In genomic region chr9:70123695-70124094, GRCh38 we compare ENCODE assay signal across 23 cellular contexts.
DNase-seq lines count a peak whose midpoint lies in the region; ATAC-seq, FAIRE-seq and TF ChIP-seq lines count a peak whose summit lies in the region.
"Had no signal": no experiment of that assay in that cellular context is flagged by ENCODE, and none has a peak within 500 bp of the region (broad histone marks: within the 10 kb centered on the region; RNA-seq: fewer than 3 reads in every experiment).

No MANE protein-coding gene starts in this region.

- no peaks in the 10 kb centered on the region for H3K9me3 Mint-ChIP-seq in HFFc6
- H3K9me3 Mint-ChIP-seq: CD4-positive, alpha-beta memory T cell had no signal

- ATAC-seq in upper lobe of right lung (no peak), GM21723 (IDR thresholded peaks at IDR 0.05; ENCODE audit: unreplicated experiment) (no peak)
- ATAC-seq: A549 had no signal

- no peak overlapping the region for H3K4me3 Mint-ChIP-seq in HFFc6
- H3K4me3 Mint-ChIP-seq: CD4-positive, alpha-beta memory T cell had no signal

- H3K27me3 ChIP-seq in bronchial epithelial cell (ENCODE audit: control insufficient read depth, insufficient read depth, low read length) (no peaks in the 10 kb centered on the region), ovary (no peaks in the 10 kb centered on the region), upper lobe of right lung (no peaks in the 10 kb centered on the region)

- FAIRE-seq in bronchial epithelial cell (lab: Jason Lieb, UNC), result peak; percentile 83
- FAIRE-seq: A549, GM12891, GM18507, H54 had no signal

- H3K9me3 ChIP-seq in ovary (no peaks in the 10 kb centered on the region), upper lobe of right lung (no peaks in the 10 kb centered on the region)
- H3K9me3 ChIP-seq: A549, HAP-1 had no signal

- H3K36me3 ChIP-seq in bronchial epithelial cell (ENCODE audit: control insufficient read depth, insufficient read depth, low read length) (no peaks in the 10 kb centered on the region), ovary (no peaks in the 10 kb centered on the region), upper lobe of right lung (no peaks in the 10 kb centered on the region)
- H3K36me3 ChIP-seq: HAP-1 had no signal

- no peak for TF ChIP-seq CTCF in bronchial epithelial cell (IDR thresholded peaks at IDR 0.05; ENCODE audit: insufficient read depth, low read length, severe bottlenecking)
- no peak for TF ChIP-seq CTCF in ovary (IDR thresholded peaks at IDR 0.05)
- no peak for TF ChIP-seq CTCF in upper lobe of right lung (IDR thresholded peaks at IDR 0.05)
- no peak for TF ChIP-seq CTCF in HFFc6 (IDR thresholded peaks at IDR 0.05)

- H3K27ac ChIP-seq in ovary, result no peak overlapping the region
- H3K27ac ChIP-seq in upper lobe of right lung, result peak overlapping the region; percentile 31
- H3K27ac ChIP-seq: A549 had no signal

- H3K4me3 ChIP-seq in bronchial epithelial cell (ENCODE audit: low read depth, low read length), result no peak overlapping the region
- no peak overlapping the region for H3K4me3 ChIP-seq in ovary
- no peak overlapping the region for H3K4me3 ChIP-seq in upper lobe of right lung
- H3K4me3 ChIP-seq: A549, HAP-1 had no signal

- no peaks in the 10 kb centered on the region for H3K27me3 Mint-ChIP-seq in HFFc6 (ENCODE audit: insufficient read depth)

- 37 to 48% (median 38%) methylated on average over 4 of the region's 4 CpGs for WGBS in ovary, 3 donors

- H3K4me1 ChIP-seq in ovary (ENCODE audit: insufficient read depth) (peaks cover 24% of the 10 kb centered on the region), upper lobe of right lung (peaks cover 4% of the 10 kb centered on the region)
- H3K4me1 ChIP-seq: A549, HAP-1 had no signal

- peaks cover 49% of the 10 kb centered on the region for H3K4me1 Mint-ChIP-seq in HFFc6 (ENCODE audit: low read depth)
- H3K4me1 Mint-ChIP-seq: CD4-positive, alpha-beta memory T cell had no signal

- no peak for TF ChIP-seq EP300 in ovary (IDR thresholded peaks at IDR 0.05)

- no peak overlapping the region for H3K27ac Mint-ChIP-seq in HFFc6
- H3K27ac Mint-ChIP-seq: CD4-positive, alpha-beta memory T cell had no signal

- H3K36me3 Mint-ChIP-seq in HFFc6 (ENCODE audit: low read depth), result no peaks in the 10 kb centered on the region
- H3K36me3 Mint-ChIP-seq: CD4-positive, alpha-beta memory T cell had no signal

- DNase-seq in amniotic epithelial cell (ENCODE audit: low read depth) (peak; percentile 14), bronchial epithelial cell (ENCODE audit: low read depth) (no peak), ovary (peak in 3 of 5 donors; percentile 46 to 66 (median 57)), upper lobe of right lung (no peak), HFFc6 (no peak), NCI-H510A (lab: John Stamatoyannopoulos, UW) (no peak)
- DNase-seq: 8988T; ACHN; AML-193; C1 segment of cervical spinal cord; Calu3; CD4-positive, alpha-beta memory T cell; COR-L47; DMS53; DMS79 treated with DMSO at 0.1 percent for 48 hours; GF-D8; GOT3 had no signal

- intact Hi-C loops in ovary (cut with DNase I), result loop anchor here in 2 of 4 donors (10.0 kb wide), 2 partner anchors 101 to 131 kb away; partner anchors contain the start of gene SMC5 (in 1 of the 2)
- intact Hi-C loops in upper lobe of right lung (cut with DNase I), result no loop called here

- TF ChIP-seq POLR2A in ovary (IDR thresholded peaks at IDR 0.05), result no peak

Comparison
In these comparisons a context has a peak if more than half of its experiments do, and no peak if none do; other contexts are left out.
1. DNase-seq: peak in amniotic epithelial cell (single experiment) and ovary (3 of 5); none in bronchial epithelial cell (single experiment), upper lobe of right lung (single experiment), HFFc6 (single experiment) and NCI-H510A (single experiment).